ENCODE assay signal across 31 cellular contexts in genomic region chr20:54151073-54151436, GRCh38. TPM values are rescaled to one million over a fixed set of nuclear protein-coding genes. Genes with fewer than 3 reads are reported as not detected.
"Had no signal": no experiment of that assay in that cellular context is flagged by ENCODE, and none has a peak within 500 bp of the region (broad histone marks: within the 10 kb centered on the region; RNA-seq: fewer than 3 reads in every experiment).

No MANE protein-coding gene starts in this region.

- H3K9me3 Mint-ChIP-seq: activated T-cell treated with anti-CD3 and anti-CD28 coated beads, Interleukin-2, amount 50 U/mL, for 24 hours; activated T-helper 17 cell treated with anti-CD3 and anti-CD28 coated beads, Interleukin-2, amount 50 U/mL, for 72 hours; naive thymus-derived CD8-positive, alpha-beta T cell; neural crest cell; stimulated activated naive B cell treated with anti-CD40 and anti-IgM and Interleukin-4, amounts not matched to agents 10 μg/mL and 1 μg/mL and 100 μg/mL, for 72 hours; T-helper 1 cell treated with Interleukin-12 subunit alpha and Interleukin-12 subunit beta and Interleukin-4 antibody, amounts not matched to agents 30 μg/mL and 1 μg/mL, for 36 hours had no signal

- H3K27me3 ChIP-seq: breast epithelium, sigmoid colon had no signal

- H3K4me3 ChIP-seq: breast epithelium, lower lobe of right lung, psoas muscle, sigmoid colon, stomach, tibial nerve had no signal

- DNase-seq: activated CD4-positive, alpha-beta T cell treated with anti-CD3 and anti-CD28 coated beads for 36 hours; activated CD4-positive, alpha-beta T cell treated with anti-CD3 and anti-CD28 coated beads, Interleukin-2, amount 50 U/mL, for 4 hours; activated CD4-positive, CD25-positive, alpha-beta regulatory T cell; activated CD8-positive, alpha-beta memory T cell treated with anti-CD3 and anti-CD28 coated beads, Interleukin-2, amount 50 U/mL, for 48 hours; activated gamma-delta T cell treated with Interleukin-2 at 50 U/mL for 16 hours; activated naive CD4-positive, alpha-beta T cell treated with anti-CD3 and anti-CD28 coated beads, Interleukin-2, amount 50 U/mL, for 16 hours; activated T-cell treated with anti-CD3 and anti-CD28 coated beads, Interleukin-2, amount 50 U/mL, for 24 hours; central memory CD4-positive, alpha-beta T cell; dermis blood vessel endothelial cell; effector CD4-positive, alpha-beta T cell; kidney glomerular epithelial cell; lower lobe of right lung; mesenchymal stem cell; naive thymus-derived CD8-positive, alpha-beta T cell; occipital lobe; psoas muscle; sigmoid colon; small intestine; stimulated activated naive B cell treated with anti-CD40 and anti-IgM and Interleukin-4, amounts not matched to agents 10 μg/mL and 1 μg/mL and 100 μg/mL, for 72 hours; stomach; T1000 had no signal

- FAIRE-seq: endometrium, frontal cortex, small intestine had no signal

- H3K4me1 Mint-ChIP-seq: activated CD4-positive, alpha-beta T cell treated with anti-CD3 and anti-CD28 coated beads for 36 hours; activated T-helper 17 cell treated with anti-CD3 and anti-CD28 coated beads, Interleukin-2, amount 50 U/mL, for 72 hours; naive thymus-derived CD8-positive, alpha-beta T cell; neural crest cell had no signal

- H3K36me3 ChIP-seq: breast epithelium, lower lobe of right lung, sigmoid colon, stomach, tibial nerve had no signal

- ATAC-seq: activated CD4-positive, alpha-beta T cell treated with anti-CD3 and anti-CD28 coated beads for 36 hours; activated T-helper 17 cell treated with anti-CD3 and anti-CD28 coated beads, Interleukin-2, amount 50 U/mL, for 72 hours; left lobe of liver; lower lobe of right lung; naive thymus-derived CD8-positive, alpha-beta T cell; psoas muscle; stimulated activated naive B cell treated with anti-CD40 and anti-IgM and Interleukin-4, amounts not matched to agents 10 μg/mL and 1 μg/mL and 100 μg/mL, for 72 hours had no signal

- H3K4me1 ChIP-seq: breast epithelium, lower lobe of right lung, parathyroid adenoma, psoas muscle, sigmoid colon, stomach, tibial nerve had no signal

- H3K27ac Mint-ChIP-seq: activated CD4-positive, alpha-beta T cell treated with anti-CD3 and anti-CD28 coated beads for 36 hours; activated T-cell treated with anti-CD3 and anti-CD28 coated beads, Interleukin-2, amount 50 U/mL, for 24 hours; activated T-helper 17 cell treated with anti-CD3 and anti-CD28 coated beads, Interleukin-2, amount 50 U/mL, for 72 hours; naive thymus-derived CD8-positive, alpha-beta T cell; stimulated activated naive B cell treated with anti-CD40 and anti-IgM and Interleukin-4, amounts not matched to agents 10 μg/mL and 1 μg/mL and 100 μg/mL, for 72 hours; T-helper 1 cell treated with Interleukin-12 subunit alpha and Interleukin-12 subunit beta and Interleukin-4 antibody, amounts not matched to agents 30 μg/mL and 1 μg/mL, for 36 hours had no signal

- H3K36me3 Mint-ChIP-seq: naive thymus-derived CD8-positive, alpha-beta T cell; stimulated activated naive B cell treated with anti-CD40 and anti-IgM and Interleukin-4, amounts not matched to agents 10 μg/mL and 1 μg/mL and 100 μg/mL, for 72 hours had no signal

- H3K4me3 Mint-ChIP-seq: activated CD4-positive, alpha-beta T cell treated with anti-CD3 and anti-CD28 coated beads for 36 hours; activated T-cell treated with anti-CD3 and anti-CD28 coated beads, Interleukin-2, amount 50 U/mL, for 24 hours; activated T-helper 17 cell treated with anti-CD3 and anti-CD28 coated beads, Interleukin-2, amount 50 U/mL, for 72 hours; naive thymus-derived CD8-positive, alpha-beta T cell; neural crest cell; stimulated activated naive B cell treated with anti-CD40 and anti-IgM and Interleukin-4, amounts not matched to agents 10 μg/mL and 1 μg/mL and 100 μg/mL, for 72 hours; T-helper 1 cell treated with Interleukin-12 subunit alpha and Interleukin-12 subunit beta and Interleukin-4 antibody, amounts not matched to agents 30 μg/mL and 1 μg/mL, for 36 hours had no signal

- H3K9me3 ChIP-seq: breast epithelium, lower lobe of right lung, psoas muscle, sigmoid colon, stomach, tibial nerve had no signal

RNA-seq across cellular contexts. Expression of gene CYP24A1, which starts 22.7 kb away (rescaled TPM):
- total RNA-seq: dermis blood vessel endothelial cell, left lobe of liver, occipital lobe, psoas muscle, sigmoid colon, stomach, temporal lobe, tibial nerve had no signal
